In the genomic region with DNA sequence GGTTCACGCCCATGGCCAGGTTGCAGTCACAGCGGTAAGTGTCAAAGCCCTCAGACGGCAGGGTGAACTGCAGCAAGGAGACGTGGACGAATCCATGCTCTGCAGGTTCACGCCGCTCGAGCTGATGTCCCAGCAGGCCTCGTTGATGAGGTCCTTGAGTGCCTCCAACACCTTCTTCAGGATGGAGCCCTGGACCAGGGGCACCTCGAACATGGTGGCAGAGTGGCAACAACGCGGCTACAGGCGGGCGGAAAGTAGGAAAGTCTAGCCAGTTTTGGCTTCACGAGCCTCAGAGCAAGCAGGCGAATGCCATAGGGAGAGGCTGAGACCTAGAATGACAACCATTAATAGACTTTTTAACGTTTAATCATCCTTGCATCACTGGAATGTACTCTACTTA, we compare ENCODE assay signal across 6 cellular contexts.
"Had no signal": no experiment of that assay in that cellular context is flagged by ENCODE, and none has a peak within 500 bp of the region (broad histone marks: within the 10 kb centered on the region; RNA-seq: fewer than 3 reads in every experiment).

No MANE protein-coding gene starts in this region.

- H3K4me3 ChIP-seq: K562 had no signal

- H3K27ac Mint-ChIP-seq: IgD-negative memory B cell had no signal

- H3K27ac ChIP-seq: HL-60 had no signal

- ATAC-seq: HepG2, K562 had no signal

- H3K4me3 Mint-ChIP-seq: IgD-negative memory B cell had no signal

- H3K4me1 Mint-ChIP-seq: IgD-negative memory B cell had no signal

- H3K36me3 Mint-ChIP-seq: IgD-negative memory B cell had no signal

- DNase-seq: IMR-90, KBM-7 had no signal
